In the genomic region with DNA sequence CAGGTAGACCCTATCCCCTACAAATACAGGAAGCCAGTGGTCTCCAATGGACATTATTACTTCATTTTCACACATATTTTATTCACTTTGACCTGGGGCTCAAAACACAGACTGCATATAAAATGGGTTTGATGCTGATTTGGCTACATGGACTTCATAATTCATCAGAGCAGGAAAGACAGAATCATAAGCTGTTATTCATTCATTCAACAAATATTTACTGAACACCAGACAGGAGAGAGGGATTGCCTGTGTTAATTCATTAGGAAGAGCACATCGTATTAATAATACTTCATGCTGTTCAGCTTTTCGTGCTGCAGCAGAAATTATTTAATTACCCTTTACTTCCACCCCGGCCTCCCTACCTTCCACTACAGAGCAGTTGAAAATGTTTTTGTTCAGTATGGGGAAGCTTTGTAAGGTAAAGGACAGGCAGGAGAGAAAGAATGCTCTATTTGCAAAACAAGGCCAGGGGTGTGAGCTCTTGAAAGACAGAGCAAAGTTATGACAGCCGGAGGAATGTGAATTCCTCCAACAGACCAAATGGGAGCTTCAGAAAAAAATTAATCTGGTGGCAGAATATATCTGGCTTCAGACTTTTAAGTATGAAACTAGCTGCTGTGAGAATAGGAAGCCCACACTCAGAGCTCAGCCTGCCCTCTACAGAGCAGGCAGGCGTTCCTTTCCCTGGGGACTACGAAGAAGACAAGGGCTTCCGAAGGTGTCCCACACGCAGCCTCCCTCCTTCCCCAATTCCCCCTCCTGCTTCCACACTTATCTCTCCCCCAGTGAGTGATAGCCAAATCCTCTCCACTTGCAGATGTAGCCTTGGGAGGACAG, we compare ENCODE assay signal across 2 cellular contexts.
TF ChIP-seq lines count a peak whose summit lies in the region.

No MANE protein-coding gene starts in this region.

TF ChIP-seq in GM23338, 12 proteins besides CTCF, POLR2A, EP300 and RAD21 (continues in another document):
- TF ChIP-seq, protein P1, sequence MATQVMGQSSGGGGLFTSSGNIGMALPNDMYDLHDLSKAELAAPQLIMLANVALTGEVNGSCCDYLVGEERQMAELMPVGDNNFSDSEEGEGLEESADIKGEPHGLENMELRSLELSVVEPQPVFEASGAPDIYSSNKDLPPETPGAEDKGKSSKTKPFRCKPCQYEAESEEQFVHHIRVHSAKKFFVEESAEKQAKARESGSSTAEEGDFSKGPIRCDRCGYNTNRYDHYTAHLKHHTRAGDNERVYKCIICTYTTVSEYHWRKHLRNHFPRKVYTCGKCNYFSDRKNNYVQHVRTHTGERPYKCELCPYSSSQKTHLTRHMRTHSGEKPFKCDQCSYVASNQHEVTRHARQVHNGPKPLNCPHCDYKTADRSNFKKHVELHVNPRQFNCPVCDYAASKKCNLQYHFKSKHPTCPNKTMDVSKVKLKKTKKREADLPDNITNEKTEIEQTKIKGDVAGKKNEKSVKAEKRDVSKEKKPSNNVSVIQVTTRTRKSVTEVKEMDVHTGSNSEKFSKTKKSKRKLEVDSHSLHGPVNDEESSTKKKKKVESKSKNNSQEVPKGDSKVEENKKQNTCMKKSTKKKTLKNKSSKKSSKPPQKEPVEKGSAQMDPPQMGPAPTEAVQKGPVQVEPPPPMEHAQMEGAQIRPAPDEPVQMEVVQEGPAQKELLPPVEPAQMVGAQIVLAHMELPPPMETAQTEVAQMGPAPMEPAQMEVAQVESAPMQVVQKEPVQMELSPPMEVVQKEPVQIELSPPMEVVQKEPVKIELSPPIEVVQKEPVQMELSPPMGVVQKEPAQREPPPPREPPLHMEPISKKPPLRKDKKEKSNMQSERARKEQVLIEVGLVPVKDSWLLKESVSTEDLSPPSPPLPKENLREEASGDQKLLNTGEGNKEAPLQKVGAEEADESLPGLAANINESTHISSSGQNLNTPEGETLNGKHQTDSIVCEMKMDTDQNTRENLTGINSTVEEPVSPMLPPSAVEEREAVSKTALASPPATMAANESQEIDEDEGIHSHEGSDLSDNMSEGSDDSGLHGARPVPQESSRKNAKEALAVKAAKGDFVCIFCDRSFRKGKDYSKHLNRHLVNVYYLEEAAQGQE (IDR thresholded peaks at IDR 0.05; ENCODE audit: unreplicated experiment) = no peak
- TF ChIP-seq STAT1 (IDR thresholded peaks at IDR 0.05; ENCODE audit: unreplicated experiment) (no peak), JUNB (IDR thresholded peaks at IDR 0.05; ENCODE audit: unreplicated experiment) (no peak), EZH2 (IDR thresholded peaks at IDR 0.05; ENCODE audit: low read depth, unreplicated experiment) (no peak), POLR2AphosphoS5 (IDR thresholded peaks at IDR 0.05; ENCODE audit: low read depth) (no peak), ZNF114 (CRISPR knock-in tag; IDR thresholded peaks at IDR 0.05) (no peak), NANOG (IDR thresholded peaks at IDR 0.05; ENCODE audit: borderline replicate concordance) (no peak), ZNF331 (CRISPR knock-in tag; IDR thresholded peaks at IDR 0.05; ENCODE audit: low read depth) (no peak), EZH2phosphoT487 (IDR thresholded peaks at IDR 0.05; ENCODE audit: unreplicated experiment) (no peak), CREB1 (CRISPR knock-in tag; IDR thresholded peaks at IDR 0.05; ENCODE audit: low read depth) (no peak)
- TF ChIP-seq, protein P2, sequence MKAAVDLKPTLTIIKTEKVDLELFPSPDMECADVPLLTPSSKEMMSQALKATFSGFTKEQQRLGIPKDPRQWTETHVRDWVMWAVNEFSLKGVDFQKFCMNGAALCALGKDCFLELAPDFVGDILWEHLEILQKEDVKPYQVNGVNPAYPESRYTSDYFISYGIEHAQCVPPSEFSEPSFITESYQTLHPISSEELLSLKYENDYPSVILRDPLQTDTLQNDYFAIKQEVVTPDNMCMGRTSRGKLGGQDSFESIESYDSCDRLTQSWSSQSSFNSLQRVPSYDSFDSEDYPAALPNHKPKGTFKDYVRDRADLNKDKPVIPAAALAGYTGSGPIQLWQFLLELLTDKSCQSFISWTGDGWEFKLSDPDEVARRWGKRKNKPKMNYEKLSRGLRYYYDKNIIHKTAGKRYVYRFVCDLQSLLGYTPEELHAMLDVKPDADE (IDR thresholded peaks at IDR 0.05) = no peak

TF ChIP-seq in WTC11, 78 proteins besides CTCF, POLR2A, EP300 and RAD21:
- no peak for TF ChIP-seq ZNF423 (CRISPR knock-in tag; IDR thresholded peaks at IDR 0.05)
- no peak for TF ChIP-seq ZNF232 (CRISPR knock-in tag; IDR thresholded peaks at IDR 0.05)
- TF ChIP-seq OVOL2 (CRISPR knock-in tag; IDR thresholded peaks at IDR 0.05; ENCODE audit: borderline replicate concordance) = no peak
- TF ChIP-seq, protein P3, sequence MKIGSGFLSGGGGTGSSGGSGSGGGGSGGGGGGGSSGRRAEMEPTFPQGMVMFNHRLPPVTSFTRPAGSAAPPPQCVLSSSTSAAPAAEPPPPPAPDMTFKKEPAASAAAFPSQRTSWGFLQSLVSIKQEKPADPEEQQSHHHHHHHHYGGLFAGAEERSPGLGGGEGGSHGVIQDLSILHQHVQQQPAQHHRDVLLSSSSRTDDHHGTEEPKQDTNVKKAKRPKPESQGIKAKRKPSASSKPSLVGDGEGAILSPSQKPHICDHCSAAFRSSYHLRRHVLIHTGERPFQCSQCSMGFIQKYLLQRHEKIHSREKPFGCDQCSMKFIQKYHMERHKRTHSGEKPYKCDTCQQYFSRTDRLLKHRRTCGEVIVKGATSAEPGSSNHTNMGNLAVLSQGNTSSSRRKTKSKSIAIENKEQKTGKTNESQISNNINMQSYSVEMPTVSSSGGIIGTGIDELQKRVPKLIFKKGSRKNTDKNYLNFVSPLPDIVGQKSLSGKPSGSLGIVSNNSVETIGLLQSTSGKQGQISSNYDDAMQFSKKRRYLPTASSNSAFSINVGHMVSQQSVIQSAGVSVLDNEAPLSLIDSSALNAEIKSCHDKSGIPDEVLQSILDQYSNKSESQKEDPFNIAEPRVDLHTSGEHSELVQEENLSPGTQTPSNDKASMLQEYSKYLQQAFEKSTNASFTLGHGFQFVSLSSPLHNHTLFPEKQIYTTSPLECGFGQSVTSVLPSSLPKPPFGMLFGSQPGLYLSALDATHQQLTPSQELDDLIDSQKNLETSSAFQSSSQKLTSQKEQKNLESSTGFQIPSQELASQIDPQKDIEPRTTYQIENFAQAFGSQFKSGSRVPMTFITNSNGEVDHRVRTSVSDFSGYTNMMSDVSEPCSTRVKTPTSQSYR (CRISPR knock-in tag; IDR thresholded peaks at IDR 0.05) = no peak
- TF ChIP-seq SMAD3 (CRISPR knock-in tag; IDR thresholded peaks at IDR 0.05; ENCODE audit: borderline replicate concordance) = no peak
- TF ChIP-seq, protein P4, sequence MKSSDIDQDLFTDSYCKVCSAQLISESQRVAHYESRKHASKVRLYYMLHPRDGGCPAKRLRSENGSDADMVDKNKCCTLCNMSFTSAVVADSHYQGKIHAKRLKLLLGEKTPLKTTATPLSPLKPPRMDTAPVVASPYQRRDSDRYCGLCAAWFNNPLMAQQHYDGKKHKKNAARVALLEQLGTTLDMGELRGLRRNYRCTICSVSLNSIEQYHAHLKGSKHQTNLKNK (CRISPR knock-in tag; IDR thresholded peaks at IDR 0.05) = no peak
- TF ChIP-seq FOXP1 (CRISPR knock-in tag; IDR thresholded peaks at IDR 0.05; ENCODE audit: borderline replicate concordance) = no peak
- TF ChIP-seq TEAD4 (CRISPR knock-in tag; IDR thresholded peaks at IDR 0.05) = no peak
- TF ChIP-seq TEAD1 (CRISPR knock-in tag; IDR thresholded peaks at IDR 0.05) = no peak
- TF ChIP-seq ATF1 (CRISPR knock-in tag; IDR thresholded peaks at IDR 0.05) = no peak
- no peak for TF ChIP-seq RORB (CRISPR knock-in tag; IDR thresholded peaks at IDR 0.05)
- TF ChIP-seq, protein P5, sequence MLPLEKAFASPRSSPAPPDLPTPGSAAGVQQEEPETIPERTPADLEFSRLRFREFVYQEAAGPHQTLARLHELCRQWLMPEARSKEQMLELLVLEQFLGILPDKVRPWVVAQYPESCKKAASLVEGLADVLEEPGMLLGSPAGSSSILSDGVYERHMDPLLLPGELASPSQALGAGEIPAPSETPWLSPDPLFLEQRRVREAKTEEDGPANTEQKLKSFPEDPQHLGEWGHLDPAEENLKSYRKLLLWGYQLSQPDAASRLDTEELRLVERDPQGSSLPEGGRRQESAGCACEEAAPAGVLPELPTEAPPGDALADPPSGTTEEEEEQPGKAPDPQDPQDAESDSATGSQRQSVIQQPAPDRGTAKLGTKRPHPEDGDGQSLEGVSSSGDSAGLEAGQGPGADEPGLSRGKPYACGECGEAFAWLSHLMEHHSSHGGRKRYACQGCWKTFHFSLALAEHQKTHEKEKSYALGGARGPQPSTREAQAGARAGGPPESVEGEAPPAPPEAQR (CRISPR knock-in tag; IDR thresholded peaks at IDR 0.05) = no peak
